Comparison of ENCODE assay signal across 8 cellular contexts in the genomic region with DNA sequence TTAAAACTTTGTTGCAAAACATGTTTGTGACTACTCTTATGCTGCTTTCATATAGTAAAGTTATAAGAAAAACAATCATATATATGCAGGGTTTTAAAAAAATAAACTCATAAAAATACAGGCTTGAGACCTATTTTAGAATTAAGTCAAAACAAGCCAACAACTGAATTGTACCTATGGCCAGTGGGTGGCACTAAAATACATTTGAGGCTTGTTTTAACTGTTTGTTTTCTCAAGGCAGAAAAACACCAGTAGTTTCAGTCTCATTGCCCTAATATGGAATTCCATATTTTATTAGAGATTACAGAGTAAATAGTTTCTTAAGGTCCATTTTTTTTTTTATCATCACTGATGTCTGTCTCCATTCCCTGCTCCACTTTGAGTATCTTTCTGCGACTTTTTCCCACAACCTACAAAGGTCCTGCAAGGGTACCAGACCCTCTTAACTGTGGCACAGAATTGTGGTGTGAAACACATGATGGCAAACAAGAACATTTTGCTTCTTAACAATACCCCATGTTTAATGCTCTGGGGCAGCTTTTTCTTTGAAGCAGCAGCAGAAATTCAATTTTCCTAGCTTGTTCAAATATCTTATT. TPM values are rescaled to one million over a fixed set of nuclear protein-coding genes. Genes with fewer than 3 reads are reported as not detected.
DNase-seq lines count a peak whose midpoint lies in the region; ATAC-seq and TF ChIP-seq lines count a peak whose summit lies in the region.

No MANE protein-coding gene starts in this region.

- WGBS in ovary, 3 donors = 84 to 96% (median 92%) methylated on average over 1 of the region's 1 CpG

- H3K4me1 ChIP-seq in ovary (ENCODE audit: insufficient read depth) = no peaks in the 10 kb centered on the region

- H3K9me3 ChIP-seq in CD4-positive, alpha-beta T cell (ENCODE audit: control insufficient read depth, low read length) = no peaks in the 10 kb centered on the region
- H3K9me3 ChIP-seq in ovary = no peaks in the 10 kb centered on the region

- no peak overlapping the region for H3K27ac Mint-ChIP-seq in CD4-positive, alpha-beta T cell
- H3K27ac Mint-ChIP-seq in effector memory CD8-positive, alpha-beta T cell = peak overlapping the region; percentile 39 to 49

- intact Hi-C loops in CD4-positive, alpha-beta T cell (cut with DNase I, micrococcal nuclease) = loop anchor here (1.0 to 10.0 kb wide), 6 partner anchors 58 to 270 kb away; a partner anchor contains a TSS
- intact Hi-C loops in ovary (cut with DNase I) = loop anchor here in 2 of 4 donors (10.0 kb wide), 1 partner anchor 120 kb away; a partner anchor contains a TSS

- H3K36me3 ChIP-seq in ovary = no peaks in the 10 kb centered on the region

- H3K9me3 Mint-ChIP-seq in CD4-positive, alpha-beta T cell = no peaks in the 10 kb centered on the region
- no peaks in the 10 kb centered on the region for H3K9me3 Mint-ChIP-seq in effector memory CD8-positive, alpha-beta T cell

- H3K27ac ChIP-seq in CD4-positive, alpha-beta T cell (ENCODE audit: low read depth, low read length) = no peak overlapping the region
- no peak overlapping the region for H3K27ac ChIP-seq in ovary

- CTCF ChIA-PET in CD4-positive, alpha-beta T cell (lab: Charles Lee) = interaction anchor here (0.7 to 1.4 kb wide), 6 partner anchors 9 to 171 kb away, joined by 3 to 9 read pairs (median 4); a partner anchor contains a TSS

- H3K4me3 ChIP-seq in ovary = no peak overlapping the region

- no peak for TF ChIP-seq EP300 in ovary (IDR thresholded peaks at IDR 0.05)

- H3K36me3 Mint-ChIP-seq in CD4-positive, alpha-beta T cell (ENCODE audit: low read depth) = peaks cover 37% of the 10 kb centered on the region
- peaks cover 34% of the 10 kb centered on the region for H3K36me3 Mint-ChIP-seq in effector memory CD8-positive, alpha-beta T cell (ENCODE audit: insufficient read depth)

- POLR2A ChIA-PET in CD4-positive, alpha-beta T cell (lab: Charles Lee) = interaction anchor here (1.0 to 1.5 kb wide), 4 partner anchors 47 to 167 kb away, joined by 3 to 4 read pairs (median 4); a partner anchor contains a TSS

- H3K27me3 Mint-ChIP-seq in CD4-positive, alpha-beta T cell = no peaks in the 10 kb centered on the region
- no peaks in the 10 kb centered on the region for H3K27me3 Mint-ChIP-seq in effector memory CD8-positive, alpha-beta T cell

- peak; percentile 82 for TF ChIP-seq CTCF in CD4-positive, alpha-beta T cell (IDR thresholded peaks at IDR 0.05)
- peak in 1 of 3 donors; percentile 29 for TF ChIP-seq CTCF in ovary (IDR thresholded peaks at IDR 0.05)

- peak in 3 of 10 experiments; percentile 6 to 19 (median 6) for DNase-seq in CD4-positive, alpha-beta T cell
- peak; percentile 5 for DNase-seq in NCI-H82 treated with DMSO at 0.1 percent for 48 hours (lab: John Stamatoyannopoulos, UW; ENCODE audit: unreplicated experiment)
- DNase-seq in effector memory CD8-positive, alpha-beta T cell = peak; percentile 8 to 29 (median 21)
- DNase-seq in non-pigmented ciliary epithelial cell (ENCODE audit: low read depth) = peak; percentile 30
- no peak for DNase-seq in ovary

- no peak for TF ChIP-seq POLR2A in ovary (IDR thresholded peaks at IDR 0.05)

- H3K27me3 ChIP-seq in CD4-positive, alpha-beta T cell (ENCODE audit: control insufficient read depth, insufficient read depth, low read length) = no peaks in the 10 kb centered on the region
- no peaks in the 10 kb centered on the region for H3K27me3 ChIP-seq in ovary

- H3K4me3 Mint-ChIP-seq in CD4-positive, alpha-beta T cell = no peak overlapping the region
- no peak overlapping the region for H3K4me3 Mint-ChIP-seq in effector memory CD8-positive, alpha-beta T cell

- ATAC-seq in CD4-positive, alpha-beta T cell (ENCODE audit: poor library complexity) = peak; percentile 69
- ATAC-seq in GM18867 (IDR thresholded peaks at IDR 0.05; ENCODE audit: unreplicated experiment) (peak; percentile 45), HG02610 (IDR thresholded peaks at IDR 0.05; ENCODE audit: unreplicated experiment) (no peak), HG02588 (IDR thresholded peaks at IDR 0.05; ENCODE audit: unreplicated experiment) (no peak)
- ATAC-seq in effector memory CD8-positive, alpha-beta T cell (replicated peaks) = peak; percentile 56

- peaks cover 12% of the 10 kb centered on the region for H3K4me1 Mint-ChIP-seq in CD4-positive, alpha-beta T cell (ENCODE audit: low read depth)
- peaks cover 4 to 17% of the 10 kb centered on the region in 2 donors for H3K4me1 Mint-ChIP-seq in effector memory CD8-positive, alpha-beta T cell (ENCODE audit: low read depth in 2 of 2)

RNA-seq across cellular contexts. Expression of a gene that starts 8.5 kb away (rescaled TPM):
- not detected for total RNA-seq in CD4-positive, alpha-beta T cell
- total RNA-seq in ovary = 1 to 10 TPM; 3.2 to 5.9 (median 5.3) TPM
- polyA plus RNA-seq in ovary = 1 to 10 TPM; 2.8 to 3.2 TPM

RNA-seq across cellular contexts. Expression of a gene that starts 29.6 kb away (rescaled TPM):
- total RNA-seq in CD4-positive, alpha-beta T cell = 10 to 100 TPM; 54.8 to 55.9 TPM
- total RNA-seq in ovary = 10 to 100 TPM; 44.7 to 80.8 (median 55.7) TPM
- 10 to 100 TPM; 36.4 to 53.6 TPM for polyA plus RNA-seq in ovary

RNA-seq across cellular contexts. Expression of a gene that starts 46.7 kb away (rescaled TPM):
- total RNA-seq in CD4-positive, alpha-beta T cell = 10 to 100 TPM; 17.0 to 19.5 TPM
- 10 to 100 TPM; 16.9 to 26.3 (median 21.3) TPM for total RNA-seq in ovary
- 10 to 100 TPM; 27.1 to 31.5 TPM for polyA plus RNA-seq in ovary

Comparison
In these comparisons a context has a peak if more than half of its experiments do, and no peak if none do; other contexts are left out.
1. ATAC-seq: peak in CD4-positive, alpha-beta T cell (single experiment), GM18867 (single experiment) and effector memory CD8-positive, alpha-beta T cell (single experiment); none in HG02610 (single experiment) and HG02588 (single experiment).
2. DNase-seq: peak in NCI-H82 treated with DMSO at 0.1 percent for 48 hours (single experiment), effector memory CD8-positive, alpha-beta T cell (3 of 3) and non-pigmented ciliary epithelial cell (single experiment); none in ovary (0 of 5).